In genomic region chr2:156986339-156986988, GRCh38 we compare ENCODE assay signal across 1 cellular context.
TF ChIP-seq lines count a peak whose summit lies in the region.

No MANE protein-coding gene starts in this region.

TF ChIP-seq in GM12878, 131 proteins besides CTCF, POLR2A, EP300 and RAD21 (continued from another document):
- TF ChIP-seq FOS (IDR thresholded peaks at IDR 0.05; ENCODE audit: borderline replicate concordance, extremely low read depth, insufficient read length), result no peak
- TF ChIP-seq ZNF24 (IDR thresholded peaks at IDR 0.05), result no peak
- no peak for TF ChIP-seq NR2F1 (conservative IDR thresholded peaks at IDR 0.05)
- TF ChIP-seq SRF (IDR thresholded peaks at IDR 0.05; ENCODE audit: low read depth in 2 of 2, low read length in 2 of 2), result no peak
- no peak for TF ChIP-seq SMARCA5 (IDR thresholded peaks at IDR 0.05)
- no peak for TF ChIP-seq TAF1 (IDR thresholded peaks at IDR 0.05; ENCODE audit: borderline replicate concordance, low read depth, low read length)
- no peak for TF ChIP-seq CHD4 (IDR thresholded peaks at IDR 0.05)
- TF ChIP-seq CHD1 (IDR thresholded peaks at IDR 0.05; ENCODE audit: low read depth, low read length), result no peak
- no peak for TF ChIP-seq SUZ12 (IDR thresholded peaks at IDR 0.05; ENCODE audit: unreplicated experiment)
- TF ChIP-seq, protein P1, sequence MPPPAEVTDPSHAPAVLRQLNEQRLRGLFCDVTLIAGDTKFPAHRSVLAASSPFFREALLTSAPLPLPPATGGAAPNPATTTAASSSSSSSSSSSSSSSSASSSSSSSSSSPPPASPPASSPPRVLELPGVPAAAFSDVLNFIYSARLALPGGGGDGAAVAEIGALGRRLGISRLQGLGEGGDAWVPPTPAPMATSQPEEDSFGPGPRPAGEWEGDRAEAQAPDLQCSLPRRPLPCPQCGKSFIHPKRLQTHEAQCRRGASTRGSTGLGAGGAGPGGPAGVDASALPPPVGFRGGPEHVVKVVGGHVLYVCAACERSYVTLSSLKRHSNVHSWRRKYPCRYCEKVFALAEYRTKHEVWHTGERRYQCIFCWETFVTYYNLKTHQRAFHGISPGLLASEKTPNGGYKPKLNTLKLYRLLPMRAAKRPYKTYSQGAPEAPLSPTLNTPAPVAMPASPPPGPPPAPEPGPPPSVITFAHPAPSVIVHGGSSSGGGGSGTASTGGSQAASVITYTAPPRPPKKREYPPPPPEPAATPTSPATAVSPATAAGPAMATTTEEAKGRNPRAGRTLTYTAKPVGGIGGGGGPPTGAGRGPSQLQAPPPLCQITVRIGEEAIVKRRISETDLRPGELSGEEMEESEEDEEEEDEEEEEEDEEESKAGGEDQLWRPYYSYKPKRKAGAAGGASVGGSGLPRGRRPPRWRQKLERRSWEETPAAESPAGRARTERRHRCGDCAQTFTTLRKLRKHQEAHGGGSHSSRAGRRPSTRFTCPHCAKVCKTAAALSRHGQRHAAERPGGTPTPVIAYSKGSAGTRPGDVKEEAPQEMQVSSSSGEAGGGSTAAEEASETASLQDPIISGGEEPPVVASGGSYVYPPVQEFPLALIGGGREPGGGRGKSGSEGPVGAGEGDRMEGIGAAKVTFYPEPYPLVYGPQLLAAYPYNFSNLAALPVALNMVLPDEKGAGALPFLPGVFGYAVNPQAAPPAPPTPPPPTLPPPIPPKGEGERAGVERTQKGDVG (CRISPR knock-in tag; IDR thresholded peaks at IDR 0.05), result no peak
- no peak for TF ChIP-seq ZZZ3 (IDR thresholded peaks at IDR 0.05; ENCODE audit: control insufficient read depth, insufficient read length, low read depth)
